In genomic region chr10:110425684-110426293, GRCh38 we compare ENCODE assay signal across 9 cellular contexts.
A peak's percentile ranks its signal among the peaks of the same experiment; 100 is the strongest.
DNase-seq lines count a peak whose midpoint lies in the region; ATAC-seq, FAIRE-seq and TF ChIP-seq lines count a peak whose summit lies in the region.
"Had no signal": no experiment of that assay in that cellular context is flagged by ENCODE, and none has a peak within 500 bp of the region (broad histone marks: within the 10 kb centered on the region; RNA-seq: fewer than 3 reads in every experiment).

No MANE protein-coding gene starts in this region.

- peaks cover 2% of the 10 kb centered on the region for H3K9me3 Mint-ChIP-seq in astrocyte (ENCODE audit: unreplicated experiment)

- H3K9me3 ChIP-seq in HCT116 (ENCODE audit: control insufficient read depth in 1 of 2, insufficient read depth in 1 of 2, low read depth in 1 of 2, low read length in 2 of 2) (no peaks in the 10 kb centered on the region), astrocyte (ENCODE audit: insufficient read depth, low read depth, low read length) (no peaks in the 10 kb centered on the region), osteoblast (ENCODE audit: low read depth, low read length) (no peaks in the 10 kb centered on the region)

- ATAC-seq in HCT116: no peak

- TF ChIP-seq RAD21 in HCT116 (IDR thresholded peaks at IDR 0.05; ENCODE audit: low read depth): no peak

- RAD21 ChIA-PET in HCT116 (lab: Charles Lee; ENCODE audit: low non-redundant PET in 1 of 2, low total read pairs in 2 of 2, uncharacterized antibody in 2 of 2, unreplicated experiment in 2 of 2): no interaction called here

- no peak overlapping the region for H3K4me3 ChIP-seq in HCT116 (replicated peaks in 1 of 2; ENCODE audit: low read depth in 1 of 2, low read length in 2 of 2)
- no peak overlapping the region for H3K4me3 ChIP-seq in astrocyte (ENCODE audit: insufficient read depth, low read depth, low read length)
- peak overlapping the region; percentile 17 for H3K4me3 ChIP-seq in osteoblast (ENCODE audit: insufficient read depth, low read length)
- H3K4me3 ChIP-seq: skin epidermis had no signal

- H3K4me1 ChIP-seq in HCT116 (ENCODE audit: control insufficient read depth in 1 of 2, insufficient read depth in 2 of 2, low read length in 2 of 2) (peaks cover 18 to 61% of the 10 kb centered on the region in 2 experiments), astrocyte (ENCODE audit: insufficient read depth, low read length) (peaks cover 19% of the 10 kb centered on the region), osteoblast (ENCODE audit: insufficient read depth, low read length) (peaks cover 26% of the 10 kb centered on the region)

- H4K20me1 ChIP-seq in HCT116 (ENCODE audit: insufficient read depth) (no peaks in the 10 kb centered on the region), astrocyte (ENCODE audit: insufficient read depth, low read length) (no peaks in the 10 kb centered on the region), osteoblast (ENCODE audit: insufficient read depth, low read length) (no peaks in the 10 kb centered on the region)

- POLR2A ChIA-PET in HCT116 (lab: Charles Lee): interaction anchor here (0.5 to 2.1 kb wide), 4 partner anchors 11 to 73 kb away, joined by 3 to 6 read pairs (median 4); no protein-coding TSS in a partner anchor

- no peaks in the 10 kb centered on the region for H3K9me2 ChIP-seq in HCT116 (ENCODE audit: insufficient read depth)

- CTCF ChIA-PET in HCT116 (lab: Charles Lee): interaction anchor here (0.9 kb wide), 1 partner anchor 72 kb away, joined by 3 read pairs; no protein-coding TSS in a partner anchor

- no peak overlapping the region for H3K4me3 Mint-ChIP-seq in astrocyte (ENCODE audit: unreplicated experiment)

- in situ Hi-C loops in GM13977 (cut with MboI; ENCODE audit: low pct_unique_long_range_greater_than_20kb, low sequenced_read_pairs, unreplicated experiment): no loop called here

- H3K4me2 ChIP-seq in HCT116 (ENCODE audit: low read length): peak overlapping the region; percentile 21
- peak overlapping the region; percentile 70 for H3K4me2 ChIP-seq in astrocyte (ENCODE audit: low read length)
- peak overlapping the region; percentile 66 for H3K4me2 ChIP-seq in osteoblast (ENCODE audit: insufficient read depth, low read length)

- H3K27ac ChIP-seq in HCT116 (ENCODE audit: low read depth, low read length): no peak overlapping the region
- H3K27ac ChIP-seq in astrocyte (ENCODE audit: low read depth, low read length): peak overlapping the region; percentile 92
- H3K27ac ChIP-seq in osteoblast (ENCODE audit: low read depth, low read length): peak overlapping the region; percentile 95

- H2AFZ ChIP-seq in HCT116 (ENCODE audit: low read depth, low read length, poor library complexity, severe bottlenecking): peak overlapping the region; percentile 43
- H2AFZ ChIP-seq in astrocyte (ENCODE audit: low read depth, low read length): no peak overlapping the region
- no peak overlapping the region for H2AFZ ChIP-seq in osteoblast (ENCODE audit: low read length)

- H3K27ac Mint-ChIP-seq in astrocyte (ENCODE audit: unreplicated experiment): peak overlapping the region; percentile 98

- H3K36me3 Mint-ChIP-seq in astrocyte (ENCODE audit: low read depth, unreplicated experiment): peaks cover 4% of the 10 kb centered on the region

- peak; percentile 50 for FAIRE-seq in astrocyte (lab: Jason Lieb, UNC)

- intact Hi-C loops in HCT116 (cut with micrococcal nuclease): no loop called here

- DNase-seq in GM13977 (ENCODE audit: low spot score): peak; percentile 76
- DNase-seq in HCT116 (ENCODE audit: low read depth, low spot score): no peak
- peak; percentile 42 to 77 for DNase-seq in NOMO-1 (lab: John Stamatoyannopoulos, UW; ENCODE audit: unreplicated experiment in 2 of 2)
- DNase-seq in astrocyte (ENCODE audit: low read depth): peak; percentile 99
- peak; percentile 96 for DNase-seq in osteoblast (ENCODE audit: insufficient read length, low spot score, missing footprints)
- no peak for DNase-seq in DMS114 treated with DMSO at 0.1 percent for 48 hours (lab: John Stamatoyannopoulos, UW; ENCODE audit: unreplicated experiment)
- no peak for DNase-seq in cerebellum (ENCODE audit: low spot score)
- no peak for DNase-seq in midbrain (lab: John Stamatoyannopoulos, UW)

- H3K4me1 Mint-ChIP-seq in astrocyte (ENCODE audit: low read depth, unreplicated experiment): peaks cover 29% of the 10 kb centered on the region

- H3K36me3 ChIP-seq in HCT116 (ENCODE audit: control insufficient read depth in 1 of 2, insufficient read depth in 2 of 2, low read length in 2 of 2): no peaks in the 10 kb centered on the region
- no peaks in the 10 kb centered on the region for H3K36me3 ChIP-seq in astrocyte (ENCODE audit: insufficient read depth, low read length)
- no peaks in the 10 kb centered on the region for H3K36me3 ChIP-seq in osteoblast (ENCODE audit: insufficient read depth, low read length)

- BruUV-seq in HCT116 (replicated peaks; lab: Mats Ljungman, UMichigan): no TSS peak

- H3K27me3 Mint-ChIP-seq in astrocyte (ENCODE audit: low read depth, unreplicated experiment): no peaks in the 10 kb centered on the region

- no peak for TF ChIP-seq POLR2A in HCT116 (IDR thresholded peaks at IDR 0.05; ENCODE audit: borderline replicate concordance, extremely low read depth, insufficient read depth, insufficient read length)

- H3K79me2 ChIP-seq in HCT116 (ENCODE audit: insufficient read depth, low read length) (no peaks in the 10 kb centered on the region), astrocyte (ENCODE audit: insufficient read depth, low read length) (no peaks in the 10 kb centered on the region), osteoblast (ENCODE audit: insufficient read depth, low read length) (no peaks in the 10 kb centered on the region)

- TF ChIP-seq CTCF in GM13977 (IDR thresholded peaks at IDR 0.05; ENCODE audit: extremely low read depth, insufficient read depth, missing control alignments) (no peak), HCT116 (IDR thresholded peaks at IDR 0.05 in 2 of 3, conservative IDR thresholded peaks at IDR 0.05 in 1 of 3; ENCODE audit: borderline replicate concordance in 1 of 3, insufficient read depth in 1 of 3, low read depth in 2 of 3, low read length in 2 of 3) (no peak), astrocyte (IDR thresholded peaks at IDR 0.05; ENCODE audit: insufficient read depth, low read depth, low read length) (no peak), osteoblast (IDR thresholded peaks at IDR 0.05; ENCODE audit: extremely low read depth, low read depth, low read length) (no peak)

- H3K27me3 ChIP-seq in HCT116 (ENCODE audit: insufficient read depth, low read length): no peaks in the 10 kb centered on the region
- H3K27me3 ChIP-seq in astrocyte (ENCODE audit: insufficient read depth, low read length): no peaks in the 10 kb centered on the region
- H3K27me3 ChIP-seq in osteoblast (ENCODE audit: insufficient read depth, low read length): no peaks in the 10 kb centered on the region

- H3K9ac ChIP-seq in HCT116 (ENCODE audit: low read length) (no peak overlapping the region), astrocyte (ENCODE audit: low read length) (peak overlapping the region; percentile 72)

TF ChIP-seq in HCT116, 20 proteins besides CTCF, POLR2A, EP300 and RAD21:
- TF ChIP-seq TCF7L2 (IDR thresholded peaks at IDR 0.05; ENCODE audit: borderline replicate concordance, extremely low read depth, insufficient read depth, insufficient read length) (no peak), SIN3A (IDR thresholded peaks at IDR 0.05; ENCODE audit: low read depth) (no peak), CBX3 (IDR thresholded peaks at IDR 0.05; ENCODE audit: low read depth) (no peak)

Comparison
In these comparisons a context has a peak if more than half of its experiments do, and no peak if none do; other contexts are left out.
1. DNase-seq: peak in GM13977 (single experiment), NOMO-1 (2 of 2), astrocyte (single experiment) and osteoblast (single experiment); none in HCT116 (single experiment), DMS114 treated with DMSO at 0.1 percent for 48 hours (single experiment), cerebellum (single experiment) and midbrain (single experiment).
2. Peak in every context shown above with its lines, with median percentiles within 50 percentile points of each other: H3K4me2 ChIP-seq.